8 cellular contexts compared by ENCODE assay signal in the genomic region with DNA sequence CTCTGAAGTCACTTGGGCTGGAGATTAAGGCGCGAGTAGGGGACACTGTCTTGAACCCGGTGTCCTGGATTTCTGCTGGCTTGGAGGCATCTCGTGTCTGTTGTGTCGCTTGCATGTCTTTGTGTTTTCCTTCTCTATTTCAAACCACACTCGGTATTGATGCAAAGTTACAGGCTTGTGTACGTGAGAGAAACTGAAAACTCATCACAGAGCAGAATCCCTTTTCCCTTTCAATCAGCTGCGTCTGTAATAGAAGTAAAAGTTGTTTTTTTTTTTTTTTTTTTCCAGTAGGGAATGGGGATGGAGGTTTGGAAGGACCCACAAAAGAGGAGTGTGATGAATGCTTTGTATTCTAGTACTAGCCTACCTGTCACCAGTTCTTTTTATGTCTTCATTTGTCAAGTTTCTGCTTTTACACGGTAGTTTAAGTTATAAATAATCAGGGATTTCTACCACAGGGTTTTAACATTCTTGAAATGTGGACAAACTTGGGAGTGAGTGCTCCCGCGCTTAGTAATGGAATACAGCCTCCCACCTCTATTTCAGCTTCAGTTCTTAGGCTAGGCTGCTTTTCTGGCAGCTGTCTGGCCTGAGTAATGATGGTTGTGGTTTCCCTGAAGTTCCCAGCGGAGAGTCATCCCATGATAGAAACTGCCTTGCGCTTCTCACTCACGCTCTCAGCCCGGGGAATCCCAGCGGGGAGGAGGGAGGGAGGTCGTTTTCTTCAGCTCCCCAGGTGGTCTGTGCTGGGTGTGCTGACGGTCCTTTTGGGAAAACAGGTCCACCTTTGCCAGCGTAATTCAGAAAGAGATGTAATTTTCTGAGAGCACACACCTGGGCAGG. TPM values are rescaled to one million over a fixed set of nuclear protein-coding genes. Genes with fewer than 3 reads are reported as not detected.
DNase-seq lines count a peak whose midpoint lies in the region; ATAC-seq and TF ChIP-seq lines count a peak whose summit lies in the region.

No MANE protein-coding gene starts in this region.

- DNase-seq in GM03348 (ENCODE audit: low spot score) (peak; percentile 89), GM20000 (ENCODE audit: low spot score) (peak; percentile 76), SW480 (ENCODE audit: low spot score) (peak; percentile 81), lower leg skin (ENCODE audit: low spot score in 2 of 2) (peak; percentile 79 to 87), 8988T (no peak)

- H3K27ac Mint-ChIP-seq in dendritic cell treated with granulocyte-macrophage colony-stimulating factor and Interleukin-4, amounts not matched to agents 40 ng/mL and 50 ng/mL, for 4 days: peak overlapping the region; percentile 91
- H3K27ac Mint-ChIP-seq in stimulated activated memory B cell treated with anti-CD40 and anti-IgM and Interleukin-4, amounts not matched to agents 10 μg/mL and 1 μg/mL and 100 μg/mL, for 72 hours: peak overlapping the region; percentile 95

- peaks cover 51% of the 10 kb centered on the region for H3K4me1 Mint-ChIP-seq in dendritic cell treated with granulocyte-macrophage colony-stimulating factor and Interleukin-4, amounts not matched to agents 40 ng/mL and 50 ng/mL, for 4 days (ENCODE audit: low read depth)
- H3K4me1 Mint-ChIP-seq in stimulated activated memory B cell treated with anti-CD40 and anti-IgM and Interleukin-4, amounts not matched to agents 10 μg/mL and 1 μg/mL and 100 μg/mL, for 72 hours: peaks cover 29% of the 10 kb centered on the region

- no peaks in the 10 kb centered on the region for H3K27me3 Mint-ChIP-seq in dendritic cell treated with granulocyte-macrophage colony-stimulating factor and Interleukin-4, amounts not matched to agents 40 ng/mL and 50 ng/mL, for 4 days
- H3K27me3 Mint-ChIP-seq in stimulated activated memory B cell treated with anti-CD40 and anti-IgM and Interleukin-4, amounts not matched to agents 10 μg/mL and 1 μg/mL and 100 μg/mL, for 72 hours: peaks cover 29% of the 10 kb centered on the region

- H3K4me3 ChIP-seq in lower leg skin (ENCODE audit: low read depth, poor library complexity, severe bottlenecking): peak overlapping the region; percentile 50

- H3K4me3 Mint-ChIP-seq in dendritic cell treated with granulocyte-macrophage colony-stimulating factor and Interleukin-4, amounts not matched to agents 40 ng/mL and 50 ng/mL, for 4 days: peak overlapping the region; percentile 95
- peak overlapping the region; percentile 91 for H3K4me3 Mint-ChIP-seq in stimulated activated memory B cell treated with anti-CD40 and anti-IgM and Interleukin-4, amounts not matched to agents 10 μg/mL and 1 μg/mL and 100 μg/mL, for 72 hours

- H3K36me3 Mint-ChIP-seq in dendritic cell treated with granulocyte-macrophage colony-stimulating factor and Interleukin-4, amounts not matched to agents 40 ng/mL and 50 ng/mL, for 4 days (ENCODE audit: low read depth): peaks cover 8% of the 10 kb centered on the region
- H3K36me3 Mint-ChIP-seq in stimulated activated memory B cell treated with anti-CD40 and anti-IgM and Interleukin-4, amounts not matched to agents 10 μg/mL and 1 μg/mL and 100 μg/mL, for 72 hours: no peaks in the 10 kb centered on the region

- intact Hi-C loops in dendritic cell treated with granulocyte-macrophage colony-stimulating factor and Interleukin-4, amounts not matched to agents 40 ng/mL and 50 ng/mL, for 4 days (cut with micrococcal nuclease): loop anchor here (10.0 kb wide), 1 partner anchor 500 kb away; the partner anchor contains the start of gene APBA1
- intact Hi-C loops in lower leg skin (cut with DNase I; ENCODE audit: low total_unique reads): loop anchor here (10.0 kb wide), 1 partner anchor 50 kb away; no protein-coding TSS in a partner anchor

- peak; percentile 46 for ATAC-seq in HG03521 (IDR thresholded peaks at IDR 0.05; ENCODE audit: unreplicated experiment)
- peak; percentile 84 for ATAC-seq in stimulated activated memory B cell treated with anti-CD40 and anti-IgM and Interleukin-4, amounts not matched to agents 10 μg/mL and 1 μg/mL and 100 μg/mL, for 72 hours

- no peaks in the 10 kb centered on the region for H3K9me3 Mint-ChIP-seq in dendritic cell treated with granulocyte-macrophage colony-stimulating factor and Interleukin-4, amounts not matched to agents 40 ng/mL and 50 ng/mL, for 4 days
- no peaks in the 10 kb centered on the region for H3K9me3 Mint-ChIP-seq in stimulated activated memory B cell treated with anti-CD40 and anti-IgM and Interleukin-4, amounts not matched to agents 10 μg/mL and 1 μg/mL and 100 μg/mL, for 72 hours

- no peak for TF ChIP-seq POLR2A in lower leg skin (IDR thresholded peaks at IDR 0.05)

- WGBS in lower leg skin, 2 donors: 6 to 8% methylated on average over 18 to 19 of the region's 19 CpGs

- TF ChIP-seq CTCF in GM20000 (IDR thresholded peaks at IDR 0.05; ENCODE audit: extremely low read depth, missing control alignments) (no peak), lower leg skin (IDR thresholded peaks at IDR 0.05) (no peak)

RNA-seq across cellular contexts. Expression of gene TJP2, which starts 0.8 kb away (rescaled TPM):
- total RNA-seq in lower leg skin: 100 to 1,000 TPM; 137 to 191 (median 167) TPM
